Comparison of ENCODE assay signal across 12 cellular contexts in the genomic region with DNA sequence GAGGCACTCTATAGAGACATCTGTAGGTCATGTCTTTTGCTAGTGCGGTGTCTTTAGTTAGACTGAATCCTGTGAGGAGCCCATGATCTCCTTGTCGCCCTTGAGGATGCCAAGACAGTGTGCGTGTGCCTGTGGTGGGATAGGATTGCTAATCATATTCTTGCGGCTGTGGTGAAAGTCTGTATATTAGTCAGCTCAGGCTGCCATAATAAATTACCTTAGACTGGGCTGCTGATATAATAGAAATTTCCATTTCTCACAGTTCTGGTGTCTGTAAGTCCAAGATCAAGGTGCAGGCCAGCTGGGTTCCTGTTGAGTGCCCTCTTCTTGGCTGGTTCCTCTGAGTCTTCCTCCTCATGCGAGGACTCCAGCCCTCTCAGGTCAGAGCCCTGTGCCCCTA.
DNase-seq lines count a peak whose midpoint lies in the region; ATAC-seq and TF ChIP-seq lines count a peak whose summit lies in the region.
"Had no signal": no experiment of that assay in that cellular context is flagged by ENCODE, and none has a peak within 500 bp of the region (broad histone marks: within the 10 kb centered on the region; RNA-seq: fewer than 3 reads in every experiment).

No MANE protein-coding gene starts in this region.

- H3K36me3 Mint-ChIP-seq in CD4-positive, alpha-beta T cell (ENCODE audit: low read depth) = no peaks in the 10 kb centered on the region
- 0 out of 2 replicates have a peak, but pooled peaks cover 3% of the 10 kb centered on the region for H3K36me3 Mint-ChIP-seq in WTC11
- no peaks in the 10 kb centered on the region for H3K36me3 Mint-ChIP-seq in naive B cell

- CTCF ChIA-PET in CD4-positive, alpha-beta T cell (lab: Charles Lee) = interaction anchor here (1.2 to 1.5 kb wide), 2 partner anchors 13 to 46 kb away, joined by 3 to 4 read pairs; no protein-coding TSS in a partner anchor
- CTCF ChIA-PET in WTC11 (lab: Charles Lee) = no interaction called here
- CTCF ChIA-PET in RWPE1 (lab: Yijun Ruan, JAX) = no interaction called here

- H3K9me3 Mint-ChIP-seq in CD4-positive, alpha-beta T cell = no peaks in the 10 kb centered on the region
- H3K9me3 Mint-ChIP-seq in WTC11 (no peaks in the 10 kb centered on the region), naive B cell (no peaks in the 10 kb centered on the region)

- ATAC-seq in CD4-positive, alpha-beta T cell (ENCODE audit: poor library complexity) = no peak
- ATAC-seq in GM19043 (IDR thresholded peaks at IDR 0.05; ENCODE audit: low read depth, unreplicated experiment) (peak; percentile 48), WTC11 (no peak), naive B cell (ENCODE audit: low read depth in 2 of 2) (no peak), GM19397 (IDR thresholded peaks at IDR 0.05; ENCODE audit: unreplicated experiment) (no peak)

- intact Hi-C loops in CD4-positive, alpha-beta T cell (cut with DNase I, micrococcal nuclease) = loop anchor here in 1 of 2 experiments (5.0 kb wide), 2 partner anchors 140 to 1175 kb away; a partner anchor contains a TSS

- H3K27me3 ChIP-seq in CD4-positive, alpha-beta T cell (ENCODE audit: control insufficient read depth, insufficient read depth, low read length) = no peaks in the 10 kb centered on the region
- H3K27me3 ChIP-seq: breast epithelium had no signal

- no peak for TF ChIP-seq CTCF in CD4-positive, alpha-beta T cell (IDR thresholded peaks at IDR 0.05)
- TF ChIP-seq CTCF in WTC11 (IDR thresholded peaks at IDR 0.05) = no peak
- TF ChIP-seq CTCF in RWPE1 (conservative IDR thresholded peaks at IDR 0.05; ENCODE audit: low read depth) = no peak

- H3K4me1 Mint-ChIP-seq in CD4-positive, alpha-beta T cell (ENCODE audit: low read depth) = peaks cover 93% of the 10 kb centered on the region
- H3K4me1 Mint-ChIP-seq in WTC11 (peaks cover 92% of the 10 kb centered on the region), naive B cell (peaks cover 86 to 97% (median 97%) of the 10 kb centered on the region in 3 donors)

- POLR2A ChIA-PET in CD4-positive, alpha-beta T cell (lab: Charles Lee) = interaction anchor here (1.4 kb wide), 1 partner anchor 22 kb away, joined by 3 read pairs; no protein-coding TSS in a partner anchor
- POLR2A ChIA-PET in WTC11 (lab: Charles Lee) (interaction anchor here (0.6 kb wide), 1 partner anchor 137 kb away, joined by 3 read pairs; no protein-coding TSS in a partner anchor), RWPE1 (lab: Yijun Ruan, JAX; ENCODE audit: low non-redundant PET) (no interaction called here)

- DNase-seq in CD4-positive, alpha-beta T cell = no peak
- DNase-seq in WTC11 (ENCODE audit: low spot score) (no peak), naive B cell (no peak), amniotic stem cell (lab: John Stamatoyannopoulos, UW) (no peak), NCI-H526 treated with DMSO at 0.1 percent for 48 hours (lab: John Stamatoyannopoulos, UW) (no peak), RWPE1 (ENCODE audit: low spot score) (no peak)
- DNase-seq: hypothalamus; stimulated activated CD4-positive, alpha-beta T cell treated with anti-CD3 and anti-CD28 coated beads, Interleukin-4, amount 100 ng/mL, for 1 hour had no signal

- no peak overlapping the region for H3K4me3 Mint-ChIP-seq in CD4-positive, alpha-beta T cell
- H3K4me3 Mint-ChIP-seq in WTC11 (no peak overlapping the region), naive B cell (peak overlapping the region in 1 of 8 donors; percentile 32)

- H3K27ac ChIP-seq in CD4-positive, alpha-beta T cell (ENCODE audit: low read depth, low read length) = no peak overlapping the region
- no peak overlapping the region for H3K27ac ChIP-seq in RWPE1
- H3K27ac ChIP-seq: breast epithelium, epithelial cell of prostate had no signal

- H3K9me3 ChIP-seq in CD4-positive, alpha-beta T cell (ENCODE audit: control insufficient read depth, low read length) = no peaks in the 10 kb centered on the region
- H3K9me3 ChIP-seq: breast epithelium had no signal

- H3K27me3 Mint-ChIP-seq in CD4-positive, alpha-beta T cell = no peaks in the 10 kb centered on the region
- no peaks in the 10 kb centered on the region for H3K27me3 Mint-ChIP-seq in WTC11 (ENCODE audit: low read depth)
- H3K27me3 Mint-ChIP-seq in naive B cell = no peaks in the 10 kb centered on the region

- H3K27ac Mint-ChIP-seq in CD4-positive, alpha-beta T cell = peak overlapping the region; percentile 31
- H3K27ac Mint-ChIP-seq in WTC11 (peak overlapping the region; percentile 21; the same call in 1 of the 2 replicates), naive B cell (peak overlapping the region in 4 of 6 donors; percentile 56 to 68 (median 64))

TF ChIP-seq in WTC11, 78 proteins besides CTCF, POLR2A, EP300 and RAD21:
- TF ChIP-seq NFATC4 (CRISPR knock-in tag; IDR thresholded peaks at IDR 0.05) = no peak
- TF ChIP-seq ZNF416 (CRISPR knock-in tag; IDR thresholded peaks at IDR 0.05) = no peak
- TF ChIP-seq GTF2I (CRISPR knock-in tag; conservative IDR thresholded peaks at IDR 0.05) = no peak
- TF ChIP-seq, protein P1, sequence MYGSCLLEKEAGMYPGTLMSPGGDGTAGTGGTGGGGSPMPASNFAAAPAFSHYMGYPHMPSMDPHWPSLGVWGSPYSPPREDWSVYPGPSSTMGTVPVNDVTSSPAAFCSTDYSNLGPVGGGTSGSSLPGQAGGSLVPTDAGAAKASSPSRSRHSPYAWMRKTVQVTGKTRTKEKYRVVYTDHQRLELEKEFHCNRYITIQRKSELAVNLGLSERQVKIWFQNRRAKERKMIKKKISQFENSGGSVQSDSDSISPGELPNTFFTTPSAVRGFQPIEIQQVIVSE (CRISPR knock-in tag; IDR thresholded peaks at IDR 0.05; ENCODE audit: borderline replicate concordance) = no peak
- TF ChIP-seq GRHL2 (CRISPR knock-in tag; IDR thresholded peaks at IDR 0.05; ENCODE audit: insufficient replicate concordance, severe bottlenecking) = no peak
- TF ChIP-seq ZNF219 (CRISPR knock-in tag; IDR thresholded peaks at IDR 0.05; ENCODE audit: borderline replicate concordance) = no peak
- no peak for TF ChIP-seq ZNF317 (CRISPR knock-in tag; IDR thresholded peaks at IDR 0.05; ENCODE audit: borderline replicate concordance, low read depth)
- TF ChIP-seq, protein P2, sequence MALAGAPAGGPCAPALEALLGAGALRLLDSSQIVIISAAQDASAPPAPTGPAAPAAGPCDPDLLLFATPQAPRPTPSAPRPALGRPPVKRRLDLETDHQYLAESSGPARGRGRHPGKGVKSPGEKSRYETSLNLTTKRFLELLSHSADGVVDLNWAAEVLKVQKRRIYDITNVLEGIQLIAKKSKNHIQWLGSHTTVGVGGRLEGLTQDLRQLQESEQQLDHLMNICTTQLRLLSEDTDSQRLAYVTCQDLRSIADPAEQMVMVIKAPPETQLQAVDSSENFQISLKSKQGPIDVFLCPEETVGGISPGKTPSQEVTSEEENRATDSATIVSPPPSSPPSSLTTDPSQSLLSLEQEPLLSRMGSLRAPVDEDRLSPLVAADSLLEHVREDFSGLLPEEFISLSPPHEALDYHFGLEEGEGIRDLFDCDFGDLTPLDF (CRISPR knock-in tag; IDR thresholded peaks at IDR 0.05) = no peak
- TF ChIP-seq, protein P3, sequence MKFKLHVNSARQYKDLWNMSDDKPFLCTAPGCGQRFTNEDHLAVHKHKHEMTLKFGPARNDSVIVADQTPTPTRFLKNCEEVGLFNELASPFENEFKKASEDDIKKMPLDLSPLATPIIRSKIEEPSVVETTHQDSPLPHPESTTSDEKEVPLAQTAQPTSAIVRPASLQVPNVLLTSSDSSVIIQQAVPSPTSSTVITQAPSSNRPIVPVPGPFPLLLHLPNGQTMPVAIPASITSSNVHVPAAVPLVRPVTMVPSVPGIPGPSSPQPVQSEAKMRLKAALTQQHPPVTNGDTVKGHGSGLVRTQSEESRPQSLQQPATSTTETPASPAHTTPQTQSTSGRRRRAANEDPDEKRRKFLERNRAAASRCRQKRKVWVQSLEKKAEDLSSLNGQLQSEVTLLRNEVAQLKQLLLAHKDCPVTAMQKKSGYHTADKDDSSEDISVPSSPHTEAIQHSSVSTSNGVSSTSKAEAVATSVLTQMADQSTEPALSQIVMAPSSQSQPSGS (CRISPR knock-in tag; IDR thresholded peaks at IDR 0.05; ENCODE audit: borderline replicate concordance, low read depth) = no peak
- no peak for TF ChIP-seq ZNF232 (CRISPR knock-in tag; IDR thresholded peaks at IDR 0.05)
- TF ChIP-seq JUN (CRISPR knock-in tag; IDR thresholded peaks at IDR 0.05) = no peak
- no peak for TF ChIP-seq SMAD3 (CRISPR knock-in tag; IDR thresholded peaks at IDR 0.05; ENCODE audit: borderline replicate concordance)
- no peak for TF ChIP-seq NR1H2 (CRISPR knock-in tag; IDR thresholded peaks at IDR 0.05)
TF ChIP-seq in WTC11: peak in this region for 0.
